ENCODE assay signal across 12 cellular contexts in the genomic region with DNA sequence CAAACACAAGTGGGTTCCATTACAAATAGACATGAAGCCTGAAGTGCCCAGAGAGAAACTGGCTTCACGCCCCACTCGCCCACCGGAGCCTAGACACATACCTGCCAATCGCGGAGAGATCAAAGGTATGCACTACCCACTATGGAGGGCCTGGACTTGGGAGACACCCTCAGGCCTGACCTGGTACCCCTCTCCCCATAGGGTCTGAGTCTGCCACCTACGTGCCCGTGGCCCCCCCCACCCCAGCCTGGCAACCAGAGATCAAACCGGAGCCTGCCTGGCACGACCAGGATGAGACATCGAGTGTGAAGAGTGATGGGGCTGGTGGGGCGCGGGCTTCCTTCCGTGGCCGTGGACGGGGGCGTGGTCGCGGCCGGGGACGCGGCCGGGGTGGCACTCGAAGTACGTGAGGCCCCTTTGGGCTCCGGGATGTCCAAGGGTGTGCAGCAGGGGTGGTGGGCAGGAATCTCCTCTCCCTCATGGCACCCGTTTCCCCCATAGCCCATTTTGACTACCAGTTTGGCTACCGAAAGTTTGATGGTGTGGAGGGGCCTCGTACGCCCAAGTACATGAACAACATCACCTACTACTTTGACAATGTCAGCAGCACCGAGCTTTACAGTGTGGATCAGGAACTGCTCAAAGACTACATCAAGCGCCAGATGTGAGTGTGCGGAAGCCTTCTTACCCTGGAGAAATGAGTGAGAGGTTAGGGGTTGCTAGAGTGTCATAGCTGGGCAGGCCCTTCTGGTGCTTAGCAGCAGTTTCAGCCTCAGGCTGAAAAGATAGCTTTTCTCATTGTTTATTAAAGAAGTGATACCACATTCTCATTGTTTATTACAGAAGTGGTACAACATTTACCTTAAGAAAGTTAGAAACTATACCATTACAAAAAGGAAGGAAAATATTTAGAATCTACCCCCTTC. TPM values are rescaled to one million over a fixed set of nuclear protein-coding genes. Genes with fewer than 3 reads are reported as not detected.
A peak's percentile ranks its signal among the peaks of the same experiment; 100 is the strongest.
DNase-seq lines count a peak whose midpoint lies in the region; ATAC-seq and TF ChIP-seq lines count a peak whose summit lies in the region.
"Had no signal": no experiment of that assay in that cellular context is flagged by ENCODE, and none has a peak within 500 bp of the region (broad histone marks: within the 10 kb centered on the region; RNA-seq: fewer than 3 reads in every experiment).

No MANE protein-coding gene starts in this region.

- no peaks in the 10 kb centered on the region for H3K27me3 ChIP-seq in Caco-2 (replicated peaks; ENCODE audit: control insufficient read depth, insufficient read depth, low read length)
- H3K27me3 ChIP-seq in PC-9 (ENCODE audit: insufficient read depth, low read depth) = no peaks in the 10 kb centered on the region
- no peaks in the 10 kb centered on the region for H3K27me3 ChIP-seq in neuronal stem cell (ENCODE audit: control insufficient read depth in 3 of 3, insufficient read depth in 3 of 3, low read depth in 1 of 3, low read length in 3 of 3)

- no peak overlapping the region for H4K8ac ChIP-seq in neuronal stem cell (ENCODE audit: low read depth, low read length)

- H2BK5ac ChIP-seq in neuronal stem cell (ENCODE audit: low read length) = no peak overlapping the region

- BruUV-seq in Caco-2 (replicated peaks; lab: Mats Ljungman, UMichigan) = TSS peak; percentile 13
- no TSS peak for BruUV-seq in PC-9 (replicated peaks; lab: Mats Ljungman, UMichigan)

- H3K36me3 ChIP-seq in Caco-2 (ENCODE audit: control insufficient read depth, insufficient read depth, low read length) (peaks cover 8% of the 10 kb centered on the region), PC-9 (ENCODE audit: low read depth) (peaks cover 51% of the 10 kb centered on the region), neuronal stem cell (replicated peaks in 1 of 2; ENCODE audit: control insufficient read depth in 2 of 2, insufficient read depth in 2 of 2, low read length in 2 of 2) (peaks cover 44 to 85% of the 10 kb centered on the region in 2 donors)

- intact Hi-C loops in Caco-2 (cut with micrococcal nuclease; ENCODE audit: unreplicated experiment) = loop anchor here (2.0 kb wide), 3 partner anchors 17 to 49 kb away; partner anchors contain the start of gene LARP1
- intact Hi-C loops in PC-9 (cut with micrococcal nuclease; ENCODE audit: unreplicated experiment) = no loop called here
- intact Hi-C loops in Right ventricle myocardium superior (cut with DNase I) = no loop called here

- CTCF ChIA-PET in Caco-2 (lab: Charles Lee) (interaction anchor here (0.6 to 1.3 kb wide), 3 partner anchors 143 to 161 kb away, joined by 3 to 6 read pairs (median 3); no protein-coding TSS in a partner anchor), PC-9 (lab: Charles Lee) (no interaction called here)

- H3K4me1 ChIP-seq in Caco-2 (peaks cover 35% of the 10 kb centered on the region), PC-9 (replicated peaks; ENCODE audit: insufficient read depth) (no peaks in the 10 kb centered on the region), neuronal stem cell (ENCODE audit: control insufficient read depth in 2 of 2, insufficient read depth in 1 of 2, low read depth in 1 of 2, low read length in 2 of 2) (no peaks in the 10 kb centered on the region)

- WGBS in neuronal stem cell (ENCODE audit: extremely low coverage in 2 of 2, insufficient read length in 2 of 2, insufficient replicate concordance in 1 of 2), 2 donors = no CpG with 5 or more reads among the region's 32 CpGs

- no peak overlapping the region for H3K14ac ChIP-seq in neuronal stem cell (ENCODE audit: low read length)

- no peak overlapping the region for H2AK5ac ChIP-seq in neuronal stem cell (ENCODE audit: low read depth, low read length)

- H2AFZ ChIP-seq in PC-9 (no peak overlapping the region), neuronal stem cell (ENCODE audit: low read length) (no peak overlapping the region)

- H3K18ac ChIP-seq in neuronal stem cell (ENCODE audit: low read length) = no peak overlapping the region

- peak overlapping the region; percentile 6 for H3K23ac ChIP-seq in neuronal stem cell (ENCODE audit: low read depth, low read length, poor library complexity)

- peaks cover 85% of the 10 kb centered on the region for H4K20me1 ChIP-seq in PC-9 (ENCODE audit: insufficient read depth)

- no peaks in the 10 kb centered on the region for H3K79me1 ChIP-seq in neuronal stem cell (ENCODE audit: low read depth, low read length)

- H3K27ac ChIP-seq in PC-9 (0 out of 2 replicates have a peak overlapping the region, but pooled peaks have one; percentile 14), neuronal stem cell (replicated peaks; ENCODE audit: low read length) (no peak overlapping the region)

- no peak overlapping the region for H3K4me3 ChIP-seq in Caco-2 (ENCODE audit: low read depth, low read length)
- H3K4me3 ChIP-seq in PC-9 = no peak overlapping the region
- H3K4me3 ChIP-seq in neuronal stem cell (ENCODE audit: low read length in 2 of 2) = peak overlapping the region in 1 of 2 donors; percentile 44

- no peak overlapping the region for H3K9ac ChIP-seq in neuronal stem cell (ENCODE audit: low read depth, low read length, poor library complexity)

- H3K9me2 ChIP-seq in PC-9 (ENCODE audit: insufficient read depth) = no peaks in the 10 kb centered on the region

- H3K79me2 ChIP-seq in PC-9 (ENCODE audit: low read depth) = peaks cover 37% of the 10 kb centered on the region

- no peak overlapping the region for H2BK120ac ChIP-seq in neuronal stem cell (ENCODE audit: low read depth, low read length)

- peaks cover 33% of the 10 kb centered on the region for H3K4me1 Mint-ChIP-seq in Caco-2 (ENCODE audit: low read depth, unreplicated experiment)

- H3K27me3 Mint-ChIP-seq in Caco-2 (ENCODE audit: insufficient read depth, unreplicated experiment) = no peaks in the 10 kb centered on the region
- H3K27me3 Mint-ChIP-seq: CD8-positive, alpha-beta memory T cell had no signal

- peak overlapping the region; percentile 78 for H3K27ac Mint-ChIP-seq in Caco-2 (ENCODE audit: unreplicated experiment)

- H3K4me2 ChIP-seq in PC-9 (no peak overlapping the region), neuronal stem cell (ENCODE audit: insufficient read depth, low read length, poor library complexity, severe bottlenecking) (no peak overlapping the region)

- H3K36me3 Mint-ChIP-seq in Caco-2 (ENCODE audit: insufficient read depth, unreplicated experiment) = peaks cover 90% of the 10 kb centered on the region

- no peak overlapping the region for H3K4ac ChIP-seq in neuronal stem cell (ENCODE audit: low read length)

- no peak for TF ChIP-seq CTCF in Caco-2 (IDR thresholded peaks at IDR 0.05; ENCODE audit: insufficient read depth in 1 of 2, low read depth in 1 of 2, low read length in 1 of 2, severe bottlenecking in 1 of 2, unreplicated experiment in 1 of 2)
- no peak for TF ChIP-seq CTCF in PC-9 (conservative IDR thresholded peaks at IDR 0.05)

- H3K9me3 ChIP-seq in Caco-2 = no peaks in the 10 kb centered on the region
- no peaks in the 10 kb centered on the region for H3K9me3 ChIP-seq in PC-9 (ENCODE audit: insufficient read depth, low read depth)
- H3K9me3 ChIP-seq in neuronal stem cell (replicated peaks in 1 of 2; ENCODE audit: control insufficient read depth in 2 of 2, insufficient read depth in 1 of 2, low read depth in 1 of 2, low read length in 2 of 2) = no peaks in the 10 kb centered on the region

- POLR2A ChIA-PET in Caco-2 (lab: Charles Lee) = interaction anchor here (0.7 to 0.9 kb wide), 2 partner anchors 111 to 147 kb away, joined by 5 to 12 read pairs; no protein-coding TSS in a partner anchor
- POLR2A ChIA-PET in PC-9 (lab: Charles Lee; ENCODE audit: unreplicated experiment) = interaction anchor here (0.7 kb wide), 2 partner anchors 349 to 703 kb away, joined by 3 to 4 read pairs; no protein-coding TSS in a partner anchor

- no peak overlapping the region for H4K91ac ChIP-seq in neuronal stem cell (ENCODE audit: low read depth, low read length, poor library complexity)

- H2BK15ac ChIP-seq in neuronal stem cell (ENCODE audit: low read length) = no peak overlapping the region

- H3F3A ChIP-seq in PC-9 (ENCODE audit: insufficient read depth, low read depth) = peaks cover 16% of the 10 kb centered on the region

- no peaks in the 10 kb centered on the region for H3K9me3 Mint-ChIP-seq in Caco-2 (ENCODE audit: unreplicated experiment)
- H3K9me3 Mint-ChIP-seq: CD8-positive, alpha-beta memory T cell had no signal

- H2BK12ac ChIP-seq in neuronal stem cell (ENCODE audit: low read length) = no peak overlapping the region

- ATAC-seq in Right ventricle myocardium superior (ENCODE audit: poor library complexity) = peak; percentile 49
- no peak for ATAC-seq in GM19023 (IDR thresholded peaks at IDR 0.05; ENCODE audit: unreplicated experiment)

- H3K4me3 Mint-ChIP-seq in Caco-2 (ENCODE audit: unreplicated experiment) = peak overlapping the region; percentile 33
- H3K4me3 Mint-ChIP-seq: CD8-positive, alpha-beta memory T cell had no signal

- DNase-seq in Caco-2 (peak; percentile 49 to 53), PC-9 (no peak), Right ventricle myocardium superior (no peak), neuronal stem cell (ENCODE audit: low spot score) (no peak), activated gamma-delta T cell treated with Interleukin-2 at 50 U/mL for 16 hours (no peak), COR-L47 (lab: John Stamatoyannopoulos, UW) (no peak), NCI-H526 treated with DMSO at 0.1 percent for 48 hours (lab: John Stamatoyannopoulos, UW) (no peak)
- DNase-seq: amygdala; CD8-positive, alpha-beta memory T cell; effector CD8-positive, alpha-beta T cell; T1000 had no signal

RNA-seq across cellular contexts. Expression of gene LARP1, which starts 38.7 kb away (rescaled TPM):
- total RNA-seq in Caco-2 (2022) (357 and 372 TPM in 2 replicates), PC-9 (2021) (232 and 290 TPM in 2 replicates), Right ventricle myocardium superior (151 TPM)
- polyA plus RNA-seq in neuronal stem cell (2013, experiment 1 of 2) = 96.5 TPM
- polyA plus RNA-seq in neuronal stem cell (2013, experiment 2 of 2) = 92.3 TPM

RNA-seq across cellular contexts. Expression of gene FAXDC2, which starts 56.5 kb away (rescaled TPM):
- 0.95 and 1.6 TPM in 2 replicates for total RNA-seq in Caco-2 (2022)
- 0.70 and 0.73 TPM in 2 replicates for total RNA-seq in PC-9 (2021)
- 24.1 TPM for total RNA-seq in Right ventricle myocardium superior
- 10.6 TPM for polyA plus RNA-seq in neuronal stem cell (2013, experiment 1 of 2)
- 10.0 TPM for polyA plus RNA-seq in neuronal stem cell (2013, experiment 2 of 2)

Comparison
In these comparisons a context has a peak if more than half of its experiments do, and no peak if none do; other contexts are left out.
1. DNase-seq: peak in Caco-2 (2 of 2); none in PC-9 (0 of 2), Right ventricle myocardium superior (single experiment), neuronal stem cell (single experiment), activated gamma-delta T cell treated with Interleukin-2 at 50 U/mL for 16 hours (single experiment), COR-L47 (single experiment) and NCI-H526 treated with DMSO at 0.1 percent for 48 hours (single experiment).